Comparison of ENCODE assay signal across 21 cellular contexts in genomic region chr3:195563317-195563716, GRCh38. TPM values are rescaled to one million over a fixed set of nuclear protein-coding genes. Genes with fewer than 3 reads are reported as not detected.
"Had no signal": no experiment of that assay in that cellular context is flagged by ENCODE, and none has a peak within 500 bp of the region (broad histone marks: within the 10 kb centered on the region; RNA-seq: fewer than 3 reads in every experiment).

No MANE protein-coding gene starts in this region.

- H3K27me3 ChIP-seq: MG63 had no signal

- H3K9me3 ChIP-seq: MG63, SJSA1 had no signal

- H3K36me3 ChIP-seq: MG63, SJSA1 had no signal

- H3K4me1 ChIP-seq: SJSA1 had no signal

- H3K4me3 ChIP-seq: MG63, SJSA1, SK-N-MC had no signal

- H3K27ac ChIP-seq: HL-60, SJSA1, SK-N-MC had no signal

- DNase-seq: KBM-7, MG63, NCI-H1092, NCI-H1105 treated with DMSO at 0.1 percent for 48 hours, NCI-H1417 treated with DMSO at 0.1 percent for 48 hours, NCI-H187, NCI-H2029, NCI-H2081 treated with DMSO at 0.1 percent for 48 hours, NCI-H2171, NCI-H226, NCI-H446, NCI-H510A, NCI-H524 treated with DMSO at 0.1 percent for 48 hours, NCI-H69, NCI-H774, Right ventricle myocardium superior, RPMI8226, SIG-M5 had no signal

RNA-seq across cellular contexts. Expression of gene APOD, which starts 20.4 kb away (rescaled TPM):
- total RNA-seq: SJSA1 had no signal
